ENCODE assay signal across 12 cellular contexts in the genomic region with DNA sequence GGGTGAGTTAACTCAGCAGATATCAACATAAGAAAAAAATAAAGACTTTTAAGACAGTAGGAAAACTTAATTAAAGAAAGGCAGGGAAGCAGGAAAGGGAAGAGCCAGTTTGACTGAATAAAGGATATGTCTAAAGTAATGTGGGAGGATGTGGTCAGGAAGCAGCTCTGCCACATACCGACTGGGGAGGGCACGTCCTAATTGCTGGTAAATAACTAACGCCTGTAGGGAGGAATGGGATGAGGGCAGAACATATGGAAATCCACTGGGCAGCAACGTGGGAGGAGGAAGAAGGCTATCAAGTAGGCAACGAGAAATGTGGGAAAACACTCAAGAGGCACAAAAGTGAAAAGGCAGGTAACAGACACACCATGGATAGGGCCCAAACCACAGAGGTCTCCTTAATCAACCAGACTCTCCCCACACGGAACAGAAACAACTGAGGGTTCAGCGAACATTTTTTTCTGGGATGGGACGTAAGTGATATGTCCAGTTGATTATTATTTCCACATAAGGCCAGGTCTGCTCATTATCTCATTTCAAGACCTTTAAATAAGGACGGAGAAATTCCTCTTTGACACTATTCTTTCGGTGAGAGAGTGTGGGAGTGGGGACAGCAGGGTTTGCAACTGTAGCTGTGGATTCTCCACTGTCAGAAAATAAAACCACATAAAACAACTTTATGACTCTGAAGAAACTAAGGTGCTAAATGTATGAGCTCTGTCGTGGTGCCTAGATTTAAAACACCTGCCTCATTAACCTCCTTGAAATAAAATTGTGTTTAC. TPM values are rescaled to one million over a fixed set of nuclear protein-coding genes. Genes with fewer than 3 reads are reported as not detected.
DNase-seq lines count a peak whose midpoint lies in the region; FAIRE-seq and TF ChIP-seq lines count a peak whose summit lies in the region.
"Had no signal": no experiment of that assay in that cellular context is flagged by ENCODE, and none has a peak within 500 bp of the region (broad histone marks: within the 10 kb centered on the region; RNA-seq: fewer than 3 reads in every experiment).

No MANE protein-coding gene starts in this region.

- H3K4me3 Mint-ChIP-seq in immature natural killer cell: peak overlapping the region; percentile 13 to 66 (median 61)

- peaks cover 44 to 47% (median 46%) of the 10 kb centered on the region in 3 donors for H3K36me3 Mint-ChIP-seq in immature natural killer cell

- DNase-seq in GF-D8 (lab: John Stamatoyannopoulos, UW) (peak; percentile 39), UCSD-AML1 (lab: John Stamatoyannopoulos, UW; ENCODE audit: unreplicated experiment) (peak; percentile 43), immature natural killer cell (no peak), erythroblast (lab: John Stamatoyannopoulos, UW) (no peak), 8988T (no peak), MG63 (no peak), GM12892 (ENCODE audit: insufficient read length) (no peak)
- DNase-seq: midbrain, NCI-H2227 treated with DMSO at 0.1 percent for 48 hours had no signal

- H3K27ac Mint-ChIP-seq in immature natural killer cell: peak overlapping the region; percentile 32 to 91 (median 82)

- no peaks in the 10 kb centered on the region for H3K9me3 Mint-ChIP-seq in immature natural killer cell

- H3K27ac ChIP-seq in BLaER1: peak overlapping the region; percentile 37; the same call in 1 of the 2 replicates
- H3K27ac ChIP-seq: C4-2B had no signal

- H3K4me1 ChIP-seq in BLaER1: peaks cover 23% of the 10 kb centered on the region
- H3K4me1 ChIP-seq: HAP-1 had no signal

- peaks cover 16 to 29% of the 10 kb centered on the region in 2 donors for H3K4me1 Mint-ChIP-seq in immature natural killer cell

- H3K4me3 ChIP-seq in BLaER1 (no peak overlapping the region), MG63 (no peak overlapping the region)
- H3K4me3 ChIP-seq: HAP-1 had no signal

- H3K27me3 ChIP-seq in BLaER1 (no peaks in the 10 kb centered on the region), MG63 (no peaks in the 10 kb centered on the region)

- peak overlapping the region; percentile 65 for H3K4me2 ChIP-seq in BLaER1

- H3K27me3 Mint-ChIP-seq in immature natural killer cell (ENCODE audit: low read depth in 3 of 3): peaks cover 0 to 1% (median 0%) of the 10 kb centered on the region in 3 donors

- H3K9me3 ChIP-seq in BLaER1: no peaks in the 10 kb centered on the region
- H3K9me3 ChIP-seq in MG63: no peaks in the 10 kb centered on the region
- H3K9me3 ChIP-seq: HAP-1 had no signal

- peaks cover 100% of the 10 kb centered on the region for H4K20me1 ChIP-seq in BLaER1

- no peak for TF ChIP-seq POLR2A in erythroblast (IDR thresholded peaks at IDR 0.05; ENCODE audit: low read length)
- TF ChIP-seq POLR2A in GM12892 (IDR thresholded peaks at IDR 0.05; ENCODE audit: low read depth, low read length): no peak

- FAIRE-seq in GM12892 (lab: Jason Lieb, UNC): no peak

- peak overlapping the region; percentile 27; the same call in 1 of the 2 replicates for H3K9ac ChIP-seq in BLaER1

- H3K36me3 ChIP-seq in BLaER1 (peaks cover 100% of the 10 kb centered on the region), MG63 (peaks cover 97% of the 10 kb centered on the region)

RNA-seq across cellular contexts. Expression of a gene that starts 17.1 kb away (rescaled TPM):
- polyA plus RNA-seq in immature natural killer cell: 10 to 100 TPM; 34.3 to 69.5 (median 52.9) TPM
- 283 and 306 TPM in 2 replicates for total RNA-seq in MG63 (2014; rRNA removed; shearing (Covaris generic); ENCODE audit: low replicate concordance)
- polyA plus RNA-seq in GM12892 (2012; ENCODE audit: missing spikeins): 87.3 TPM

RNA-seq across cellular contexts. Expression of a gene that starts 48.7 kb away (rescaled TPM):
- polyA plus RNA-seq in immature natural killer cell: 10 to 100 TPM in 2 of 3 donors, 1 to 10 TPM in 1; 7.7 to 26.3 (median 10.5) TPM
- total RNA-seq in MG63 (2014; rRNA removed; shearing (Covaris generic); ENCODE audit: low replicate concordance): 22.3 and 31.0 TPM in 2 replicates
- polyA plus RNA-seq in GM12892 (2012; ENCODE audit: missing spikeins): 36.9 TPM

RNA-seq across cellular contexts. Expression of a gene that starts 49.3 kb away (rescaled TPM):
- polyA plus RNA-seq in immature natural killer cell: 1 to 10 TPM; 4.5 to 9.7 (median 4.7) TPM
- total RNA-seq in MG63 (2014; rRNA removed; shearing (Covaris generic); ENCODE audit: low replicate concordance): 16.2 and 37.6 TPM in 2 replicates
- 14.2 TPM for polyA plus RNA-seq in GM12892 (2012; ENCODE audit: missing spikeins)

Comparison
In these comparisons a context has a peak if more than half of its experiments do, and no peak if none do; other contexts are left out.
1. DNase-seq: peak in GF-D8 (single experiment) and UCSD-AML1 (single experiment); none in immature natural killer cell (0 of 3), erythroblast (0 of 2), 8988T (single experiment), MG63 (single experiment) and GM12892 (single experiment).